ENCODE assay signal across 36 cellular contexts in the genomic region with DNA sequence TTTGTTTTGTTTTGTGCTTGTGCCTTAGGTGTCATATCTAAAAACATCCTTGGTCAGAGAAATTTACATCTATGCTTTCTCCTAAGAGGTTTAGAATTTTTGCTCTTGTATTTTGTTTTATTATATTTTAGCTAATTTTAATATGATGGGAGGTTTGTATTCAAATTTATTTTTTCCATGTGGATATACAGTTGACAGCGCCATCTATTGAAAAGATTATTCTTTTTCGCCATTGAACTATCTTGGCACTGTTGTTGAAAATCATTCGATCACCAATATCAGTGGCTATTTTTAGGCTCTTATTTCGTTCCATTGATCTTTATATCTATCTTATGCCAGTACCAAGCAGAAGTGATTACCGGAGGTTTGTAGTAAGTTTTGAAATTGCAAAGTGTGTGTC.
DNase-seq lines count a peak whose midpoint lies in the region; ATAC-seq, FAIRE-seq and TF ChIP-seq lines count a peak whose summit lies in the region.
"Had no signal": no experiment of that assay in that cellular context is flagged by ENCODE, and none has a peak within 500 bp of the region (broad histone marks: within the 10 kb centered on the region; RNA-seq: fewer than 3 reads in every experiment).

No MANE protein-coding gene starts in this region.

- FAIRE-seq in A549 (lab: Jason Lieb, UNC): no peak
- FAIRE-seq: endothelial cell of umbilical vein, islet of Langerhans, small intestine had no signal

- H3K36me3 ChIP-seq in GM23248 (ENCODE audit: low read depth) (no peaks in the 10 kb centered on the region), OCI-LY3 (replicated peaks; ENCODE audit: low read depth, low read length) (no peaks in the 10 kb centered on the region), HAP-1 (replicated peaks) (no peaks in the 10 kb centered on the region)
- H3K36me3 ChIP-seq: MG63, tibial nerve, WERI-Rb-1 had no signal

- H3K4me1 ChIP-seq in A549: no peaks in the 10 kb centered on the region
- no peaks in the 10 kb centered on the region for H3K4me1 ChIP-seq in GM23248 (ENCODE audit: insufficient read depth)
- no peaks in the 10 kb centered on the region for H3K4me1 ChIP-seq in OCI-LY3 (ENCODE audit: low read length)
- no peaks in the 10 kb centered on the region for H3K4me1 ChIP-seq in HAP-1
- H3K4me1 ChIP-seq: body of pancreas, tibial nerve had no signal

- no peaks in the 10 kb centered on the region for H3K9me2 ChIP-seq in GM23248 (ENCODE audit: insufficient read depth)

- H3K79me2 ChIP-seq in GM23248 (ENCODE audit: insufficient read depth) (no peaks in the 10 kb centered on the region), OCI-LY3 (ENCODE audit: low read length) (no peaks in the 10 kb centered on the region)

- no peaks in the 10 kb centered on the region for H3F3A ChIP-seq in GM23248 (ENCODE audit: insufficient read depth)

- no peak overlapping the region for H2AFZ ChIP-seq in GM23248
- no peak overlapping the region for H2AFZ ChIP-seq in OCI-LY3 (ENCODE audit: low read depth, low read length)

- H3K4me3 ChIP-seq in A549 (no peak overlapping the region), GM23248 (no peak overlapping the region), OCI-LY3 (ENCODE audit: low read length) (no peak overlapping the region), HAP-1 (no peak overlapping the region)
- H3K4me3 ChIP-seq: body of pancreas, dorsolateral prefrontal cortex, MG63, tibial nerve had no signal

- H3K9ac ChIP-seq in GM23248 (no peak overlapping the region), OCI-LY3 (ENCODE audit: low read length) (no peak overlapping the region)

- TF ChIP-seq CTCF in A549 (IDR thresholded peaks at IDR 0.05): peak; percentile 27; the same call in 2 of the 3 replicates
- TF ChIP-seq CTCF in OCI-LY3 (IDR thresholded peaks at IDR 0.05; ENCODE audit: low read depth, low read length): peak; percentile 33; the same call in 1 of the 2 replicates
- peak; percentile 16 to 43 (median 20) for TF ChIP-seq CTCF in nephron (IDR thresholded peaks at IDR 0.05; ENCODE audit: unreplicated experiment in 3 of 3)
- TF ChIP-seq CTCF in GM20000 (IDR thresholded peaks at IDR 0.05; ENCODE audit: extremely low read depth, missing control alignments): no peak

- H3K27ac Mint-ChIP-seq in nephron: no peak overlapping the region
- H3K27ac Mint-ChIP-seq: CD4-positive, CD25-positive, alpha-beta regulatory T cell; IgD-negative memory B cell; naive thymus-derived CD4-positive, alpha-beta T cell had no signal

- H3K4me2 ChIP-seq in A549: no peak overlapping the region
- no peak overlapping the region for H3K4me2 ChIP-seq in GM23248 (ENCODE audit: unreplicated experiment)
- H3K4me2 ChIP-seq in OCI-LY3 (ENCODE audit: low read length): no peak overlapping the region

- no peaks in the 10 kb centered on the region for H3K4me1 Mint-ChIP-seq in nephron
- H3K4me1 Mint-ChIP-seq: CD4-positive, CD25-positive, alpha-beta regulatory T cell; IgD-negative memory B cell; naive thymus-derived CD4-positive, alpha-beta T cell had no signal

- CTCF ChIA-PET in A549 (lab: Yijun Ruan, JAX): interaction anchor here (0.9 to 1.4 kb wide), 5 partner anchors 9 to 741 kb away, joined by 3 to 5 read pairs (median 4); no protein-coding TSS in a partner anchor

- WGBS in A549 (ENCODE audit: missing lambda C conversion rate): 7% methylated on average over 5 of the region's 5 CpGs
- WGBS in GM23248 (ENCODE audit: low coverage in 1 of 2, low lambda C conversion rate in 2 of 2, missing lambda C conversion rate in 2 of 2), 2 experiments: 12 to 16% methylated on average over 5 of the region's 5 CpGs

- no peaks in the 10 kb centered on the region for H4K20me1 ChIP-seq in GM23248 (ENCODE audit: insufficient read depth)
- H4K20me1 ChIP-seq in OCI-LY3 (ENCODE audit: insufficient read depth, low read length): no peaks in the 10 kb centered on the region

- TF ChIP-seq RAD21 in A549 (conservative IDR thresholded peaks at IDR 0.05 in 1 of 2, IDR thresholded peaks at IDR 0.05 in 1 of 2): no peak; a peak in 1 of 5 replicates

- POLR2A ChIA-PET in A549 (lab: Yijun Ruan, JAX): no interaction called here

- H3K9me3 ChIP-seq in A549: no peaks in the 10 kb centered on the region
- H3K9me3 ChIP-seq in GM23248 (ENCODE audit: low read depth): no peaks in the 10 kb centered on the region
- H3K9me3 ChIP-seq in OCI-LY3 (ENCODE audit: insufficient read depth, low read length): no peaks in the 10 kb centered on the region
- H3K9me3 ChIP-seq in HAP-1: no peaks in the 10 kb centered on the region
- H3K9me3 ChIP-seq: body of pancreas, MG63, tibial nerve had no signal

- DNase-seq in A549 (ENCODE audit: low read depth in 1 of 2, low spot score in 1 of 2): no peak
- DNase-seq in GM23248: peak; percentile 1
- DNase-seq in NCI-H2107 treated with DMSO at 0.1 percent for 48 hours (lab: John Stamatoyannopoulos, UW; ENCODE audit: unreplicated experiment): no peak
- DNase-seq in HAP-1 (ENCODE audit: low spot score in 2 of 2): no peak
- no peak for DNase-seq in GM20000 (ENCODE audit: low spot score)
- DNase-seq: activated CD4-positive, alpha-beta T cell treated with anti-CD3 and anti-CD28 coated beads for 48 hours; activated gamma-delta T cell treated with Interleukin-2 at 50 U/mL for 16 hours; activated T-cell treated with anti-CD3 and anti-CD28 coated beads, Interleukin-2, amount 50 U/mL, for 4 hours; body of pancreas; CD4-positive, CD25-positive, alpha-beta regulatory T cell; cerebellar nuclear complex; DMS153; dorsolateral prefrontal cortex; GDM1; left ventricle myocardium superior; MG63; midbrain; naive thymus-derived CD4-positive, alpha-beta T cell; NCI-H1417 treated with DMSO at 0.1 percent for 48 hours; NCI-H2081; NCI-H446; NCI-H82; retina; SHP77; small intestine; stimulated activated CD4-positive, alpha-beta T cell treated with anti-CD3 and anti-CD28 coated beads, Interleukin-1b, Interleukin-23, amount 100 ng/mL, for 48 hours; stimulated activated CD8-positive, alpha-beta memory T cell treated with anti-CD3 and anti-CD28 coated beads, Interleukin-4, amount 100 ng/mL, for 48 hours; T-helper 9 cell; WERI-Rb-1 had no signal

- in situ Hi-C loops in GM23248 (cut with MboI): no loop called here
- in situ Hi-C loops in HAP-1 (cut with MboI; ENCODE audit: low sequenced_read_pairs): no loop called here

- no peak for TF ChIP-seq POLR2A in A549 (IDR thresholded peaks at IDR 0.05; ENCODE audit: low read length)

- no peak overlapping the region for H3K27ac ChIP-seq in A549
- no peak overlapping the region for H3K27ac ChIP-seq in GM23248
- H3K27ac ChIP-seq in OCI-LY3 (ENCODE audit: low read length): no peak overlapping the region
- H3K27ac ChIP-seq: body of pancreas, dorsolateral prefrontal cortex, tibial nerve, WERI-Rb-1 had no signal

- no peak for TF ChIP-seq EP300 in A549 (IDR thresholded peaks at IDR 0.05)

- no peaks in the 10 kb centered on the region for H3K36me3 Mint-ChIP-seq in nephron (ENCODE audit: low read depth)
- H3K36me3 Mint-ChIP-seq: CD4-positive, CD25-positive, alpha-beta regulatory T cell; IgD-negative memory B cell; naive thymus-derived CD4-positive, alpha-beta T cell had no signal

- ATAC-seq in A549 (no peak), GM21529 (IDR thresholded peaks at IDR 0.05; ENCODE audit: unreplicated experiment) (no peak)
- ATAC-seq: activated T-cell treated with anti-CD3 and anti-CD28 coated beads, Interleukin-2, amount 50 U/mL, for 4 hours; body of pancreas; left ventricle myocardium superior; naive thymus-derived CD4-positive, alpha-beta T cell had no signal

- H3K9me3 Mint-ChIP-seq in nephron: no peaks in the 10 kb centered on the region
- H3K9me3 Mint-ChIP-seq: activated T-cell treated with anti-CD3 and anti-CD28 coated beads, Interleukin-2, amount 50 U/mL, for 4 hours; CD4-positive, CD25-positive, alpha-beta regulatory T cell; naive thymus-derived CD4-positive, alpha-beta T cell had no signal

- H3K27me3 Mint-ChIP-seq in nephron (ENCODE audit: low read depth): peaks cover 79% of the 10 kb centered on the region

- H3K27me3 ChIP-seq in GM23248 (replicated peaks; ENCODE audit: insufficient read depth) (no peaks in the 10 kb centered on the region), OCI-LY3 (ENCODE audit: low read depth, low read length) (no peaks in the 10 kb centered on the region; the same call in 1 of the 2 replicates), HAP-1 (ENCODE audit: low read depth) (peaks cover 35% of the 10 kb centered on the region)

- no peak overlapping the region for H3K4me3 Mint-ChIP-seq in nephron
- H3K4me3 Mint-ChIP-seq: activated T-cell treated with anti-CD3 and anti-CD28 coated beads, Interleukin-2, amount 50 U/mL, for 4 hours; CD4-positive, CD25-positive, alpha-beta regulatory T cell; IgD-negative memory B cell; naive thymus-derived CD4-positive, alpha-beta T cell had no signal

TF ChIP-seq in A549, 52 proteins besides CTCF, POLR2A, EP300 and RAD21 (continues in another document):
- TF ChIP-seq ZNF302 (CRISPR knock-in tag; IDR thresholded peaks at IDR 0.05) (no peak), HOXB5 (CRISPR knock-in tag; IDR thresholded peaks at IDR 0.05) (no peak), TFCP2L1 (CRISPR knock-in tag; IDR thresholded peaks at IDR 0.05) (no peak), TP53 (CRISPR knock-in tag; IDR thresholded peaks at IDR 0.05) (no peak), KDM1A (IDR thresholded peaks at IDR 0.05; ENCODE audit: low read depth) (no peak), RARB (CRISPR knock-in tag; IDR thresholded peaks at IDR 0.05) (no peak), HDAC2 (IDR thresholded peaks at IDR 0.05) (no peak), CBX2 (IDR thresholded peaks at IDR 0.05; ENCODE audit: borderline replicate concordance, low read depth) (no peak), POLR2AphosphoS2 (conservative IDR thresholded peaks at IDR 0.05; ENCODE audit: low read length) (no peak), ZSCAN20 (CRISPR knock-in tag; IDR thresholded peaks at IDR 0.05) (no peak), HEYL (CRISPR knock-in tag; IDR thresholded peaks at IDR 0.05) (no peak)
- TF ChIP-seq, protein P1, sequence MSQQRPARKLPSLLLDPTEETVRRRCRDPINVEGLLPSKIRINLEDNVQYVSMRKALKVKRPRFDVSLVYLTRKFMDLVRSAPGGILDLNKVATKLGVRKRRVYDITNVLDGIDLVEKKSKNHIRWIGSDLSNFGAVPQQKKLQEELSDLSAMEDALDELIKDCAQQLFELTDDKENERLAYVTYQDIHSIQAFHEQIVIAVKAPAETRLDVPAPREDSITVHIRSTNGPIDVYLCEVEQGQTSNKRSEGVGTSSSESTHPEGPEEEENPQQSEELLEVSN (IDR thresholded peaks at IDR 0.05; ENCODE audit: borderline replicate concordance, low read depth): no peak
- TF ChIP-seq, protein P2, sequence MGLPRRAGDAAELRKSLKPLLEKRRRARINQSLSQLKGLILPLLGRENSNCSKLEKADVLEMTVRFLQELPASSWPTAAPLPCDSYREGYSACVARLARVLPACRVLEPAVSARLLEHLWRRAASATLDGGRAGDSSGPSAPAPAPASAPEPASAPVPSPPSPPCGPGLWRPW (IDR thresholded peaks at IDR 0.05): no peak
